Comparison of ENCODE assay signal across 8 cellular contexts in the genomic region with DNA sequence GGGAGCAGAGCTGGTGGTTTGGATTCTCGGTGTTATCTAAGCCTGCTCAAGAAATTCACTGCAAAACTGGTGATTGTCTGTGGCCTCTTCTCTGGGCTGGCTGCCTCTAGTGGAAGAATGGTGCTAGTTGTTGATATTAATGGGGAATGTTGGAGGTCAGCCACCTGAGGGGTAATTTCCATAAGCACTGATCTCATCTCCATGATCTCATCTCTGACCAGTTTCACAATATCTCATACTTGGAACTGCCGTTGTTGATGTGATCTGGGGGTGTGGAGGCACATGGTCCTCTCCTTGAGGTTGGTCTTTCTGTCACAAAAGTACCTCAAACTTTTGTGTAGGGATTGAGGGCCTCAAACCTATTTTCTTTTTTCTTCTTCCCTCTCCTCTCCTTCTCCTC.
DNase-seq lines count a peak whose midpoint lies in the region; ATAC-seq lines count a peak whose summit lies in the region.

No MANE protein-coding gene starts in this region.

- no peaks in the 10 kb centered on the region for H3K27me3 Mint-ChIP-seq in activated naive CD8-positive, alpha-beta T cell treated with anti-CD3 and anti-CD28 coated beads for 36 hours

- H3K36me3 Mint-ChIP-seq in activated naive CD8-positive, alpha-beta T cell treated with anti-CD3 and anti-CD28 coated beads for 36 hours: no peaks in the 10 kb centered on the region

- ATAC-seq in GM19372 (IDR thresholded peaks at IDR 0.05; ENCODE audit: low read depth, unreplicated experiment) (peak; percentile 60), HG03342 (IDR thresholded peaks at IDR 0.05; ENCODE audit: unreplicated experiment) (peak; percentile 89)

- H3K27ac Mint-ChIP-seq in activated naive CD8-positive, alpha-beta T cell treated with anti-CD3 and anti-CD28 coated beads for 36 hours: peak overlapping the region; percentile 39

- DNase-seq in CD1c-positive myeloid dendritic cell (ENCODE audit: extremely low spot score): peak; percentile 26
- peak; percentile 29 for DNase-seq in activated naive CD8-positive, alpha-beta T cell treated with anti-CD3 and anti-CD28 coated beads for 36 hours
- peak; percentile 73 for DNase-seq in kidney glomerular epithelial cell (lab: John Stamatoyannopoulos, UW)
- DNase-seq in NCI-H1417 treated with DMSO at 0.1 percent for 48 hours (lab: John Stamatoyannopoulos, UW): no peak
- DNase-seq in NCI-H1694 (lab: John Stamatoyannopoulos, UW): no peak
- no peak for DNase-seq in activated CD8-positive, alpha-beta memory T cell treated with anti-CD3 and anti-CD28 coated beads for 24 hours

- no peaks in the 10 kb centered on the region for H3K9me3 Mint-ChIP-seq in activated naive CD8-positive, alpha-beta T cell treated with anti-CD3 and anti-CD28 coated beads for 36 hours

- peaks cover 9% of the 10 kb centered on the region for H3K4me1 Mint-ChIP-seq in activated naive CD8-positive, alpha-beta T cell treated with anti-CD3 and anti-CD28 coated beads for 36 hours

- H3K4me3 Mint-ChIP-seq in activated naive CD8-positive, alpha-beta T cell treated with anti-CD3 and anti-CD28 coated beads for 36 hours: no peak overlapping the region

Comparison
In these comparisons a context has a peak if more than half of its experiments do, and no peak if none do; other contexts are left out.
1. DNase-seq: peak in CD1c-positive myeloid dendritic cell (single experiment), activated naive CD8-positive, alpha-beta T cell treated with anti-CD3 and anti-CD28 coated beads for 36 hours (single experiment) and kidney glomerular epithelial cell (single experiment); none in NCI-H1417 treated with DMSO at 0.1 percent for 48 hours (single experiment), NCI-H1694 (single experiment) and activated CD8-positive, alpha-beta memory T cell treated with anti-CD3 and anti-CD28 coated beads for 24 hours (single experiment).